In genomic region chr3:70069557-70069956, GRCh38 we compare ENCODE assay signal across 24 cellular contexts.
"Had no signal": no experiment of that assay in that cellular context is flagged by ENCODE, and none has a peak within 500 bp of the region (broad histone marks: within the 10 kb centered on the region; RNA-seq: fewer than 3 reads in every experiment).

No MANE protein-coding gene starts in this region.

- H2AFZ ChIP-seq: parathyroid adenoma had no signal

- H3K27me3 ChIP-seq: cardiac muscle cell, uterus had no signal

- H3K4me3 ChIP-seq: cardiac muscle cell, heart left ventricle, psoas muscle, uterus had no signal

- H3K9me3 ChIP-seq: heart left ventricle, psoas muscle, uterus had no signal

- H3K27ac ChIP-seq: cardiac muscle cell, heart left ventricle, parathyroid adenoma, psoas muscle had no signal

- DNase-seq: activated CD4-positive, alpha-beta T cell treated with anti-CD3 and anti-CD28 coated beads for 36 hours; activated CD4-positive, CD25-positive, alpha-beta regulatory T cell; activated CD8-positive, alpha-beta memory T cell treated with anti-CD3 and anti-CD28 coated beads, Interleukin-2, amount 10 ng/mL, durations not matched to agents 7 days and 5 days; activated CD8-positive, alpha-beta T cell treated with anti-CD3 and anti-CD28 coated beads, Interleukin-2, amount 10 ng/mL, durations not matched to agents 7 days and 5 days; activated effector memory CD4-positive, alpha-beta T cell treated with Interleukin-2 at 50 U/mL for 16 hours; activated naive CD4-positive, alpha-beta T cell treated with Interleukin-2 at 50 U/mL for 16 hours; activated T-cell treated with anti-CD3 and anti-CD28 coated beads, Interleukin-2, amount 50 U/mL, for 72 hours; anterior cingulate cortex; cortex of kidney; effector memory CD8-positive, alpha-beta T cell; erythroblast; foreskin fibroblast; heart left ventricle; midbrain; naive thymus-derived CD4-positive, alpha-beta T cell; nucleus accumbens; psoas muscle; stimulated activated CD4-positive, alpha-beta T cell treated with anti-CD3 and anti-CD28 coated beads, Interleukin-15, amount 100 ng/mL, for 24 hours; stimulated activated CD4-positive, alpha-beta T cell treated with anti-CD3 and anti-CD28 coated beads, Interleukin-2, amount 100 ng/mL, for 24 hours; stimulated activated naive B cell treated with anti-CD40 and anti-IgM and Interleukin-4, amounts not matched to agents 10 μg/mL and 1 μg/mL and 100 μg/mL, for 72 hours; T-helper 1 cell; uterus had no signal

- H3K36me3 ChIP-seq: cardiac muscle cell, heart left ventricle, uterus had no signal

- H3K4me1 ChIP-seq: parathyroid adenoma, psoas muscle, uterus had no signal

- H3K79me2 ChIP-seq: parathyroid adenoma had no signal

- ATAC-seq: activated CD4-positive, alpha-beta T cell treated with anti-CD3 and anti-CD28 coated beads for 36 hours; activated CD8-positive, alpha-beta memory T cell treated with anti-CD3 and anti-CD28 coated beads, Interleukin-2, amount 10 ng/mL, durations not matched to agents 7 days and 5 days; activated CD8-positive, alpha-beta T cell treated with anti-CD3 and anti-CD28 coated beads, Interleukin-2, amount 10 ng/mL, durations not matched to agents 7 days and 5 days; activated T-cell treated with anti-CD3 and anti-CD28 coated beads, Interleukin-2, amount 50 U/mL, for 72 hours; effector memory CD8-positive, alpha-beta T cell; heart left ventricle; naive thymus-derived CD4-positive, alpha-beta T cell; psoas muscle; stimulated activated naive B cell treated with anti-CD40 and anti-IgM and Interleukin-4, amounts not matched to agents 10 μg/mL and 1 μg/mL and 100 μg/mL, for 72 hours had no signal

- H3K9ac ChIP-seq: parathyroid adenoma had no signal
